In genomic region chr6:85191656-85192055, GRCh38 we compare ENCODE assay signal across 27 cellular contexts.
DNase-seq lines count a peak whose midpoint lies in the region; ATAC-seq and TF ChIP-seq lines count a peak whose summit lies in the region.
"Had no signal": no experiment of that assay in that cellular context is flagged by ENCODE, and none has a peak within 500 bp of the region (broad histone marks: within the 10 kb centered on the region; RNA-seq: fewer than 3 reads in every experiment).

No MANE protein-coding gene starts in this region.

- H3K9ac ChIP-seq in mammary epithelial cell (ENCODE audit: insufficient read depth, low read length) = no peak overlapping the region
- H3K9ac ChIP-seq: BLaER1 treated with 17β-estradiol and CSF1 and Interleukin-3, amounts not matched to agents 10 nM and 100 nM; KMS-11; SK-N-SH had no signal

- in situ Hi-C loops in mammary epithelial cell (cut with MboI; ENCODE audit: low sequenced_read_pairs in 2 of 2) = no loop called here

- no peak for ATAC-seq in lower lobe of right lung
- ATAC-seq in CD4-positive, alpha-beta T cell (ENCODE audit: poor library complexity) = no peak
- ATAC-seq: GM12878; left colon; naive thymus-derived CD4-positive, alpha-beta T cell; T-helper 17 cell had no signal

- CTCF ChIA-PET in mammary epithelial cell (lab: Charles Lee; ENCODE audit: low non-redundant PET) = no interaction called here
- CTCF ChIA-PET in CD4-positive, alpha-beta T cell (lab: Charles Lee) = no interaction called here

- peaks cover 10% of the 10 kb centered on the region for H3K4me1 Mint-ChIP-seq in HFFc6 (ENCODE audit: low read depth)
- no peaks in the 10 kb centered on the region for H3K4me1 Mint-ChIP-seq in CD4-positive, alpha-beta T cell (ENCODE audit: low read depth)
- H3K4me1 Mint-ChIP-seq: naive thymus-derived CD4-positive, alpha-beta T cell; T-helper 17 cell had no signal

- no peaks in the 10 kb centered on the region for H3K36me3 Mint-ChIP-seq in HFFc6 (ENCODE audit: low read depth)
- no peaks in the 10 kb centered on the region for H3K36me3 Mint-ChIP-seq in CD4-positive, alpha-beta T cell (ENCODE audit: low read depth)
- H3K36me3 Mint-ChIP-seq: activated naive CD8-positive, alpha-beta T cell; naive thymus-derived CD4-positive, alpha-beta T cell had no signal

- TF ChIP-seq CTCF in HFFc6 (IDR thresholded peaks at IDR 0.05) (no peak), mammary epithelial cell (conservative IDR thresholded peaks at IDR 0.05 in 1 of 2, IDR thresholded peaks at IDR 0.05 in 1 of 2; ENCODE audit: extremely low read depth in 1 of 2, insufficient read depth in 1 of 2, low read depth in 1 of 2, low read length in 2 of 2) (no peak), lower lobe of right lung (IDR thresholded peaks at IDR 0.05) (no peak)
- no peak for TF ChIP-seq CTCF in CD4-positive, alpha-beta T cell (IDR thresholded peaks at IDR 0.05)

- POLR2A ChIA-PET in CD4-positive, alpha-beta T cell (lab: Charles Lee) = no interaction called here

- no peak overlapping the region for H3K4me3 ChIP-seq in ACC112 (ENCODE audit: low read depth, low read length)
- H3K4me3 ChIP-seq in mammary epithelial cell (replicated peaks in 1 of 3; ENCODE audit: insufficient read depth in 1 of 3, low read depth in 2 of 3, low read length in 3 of 3) = no peak overlapping the region
- H3K4me3 ChIP-seq in lower lobe of right lung = no peak overlapping the region
- H3K4me3 ChIP-seq: BLaER1 treated with 17β-estradiol and CSF1 and Interleukin-3, amounts not matched to agents 10 nM and 100 nM; GM12878; prostate gland; tibial nerve had no signal

- H3K36me3 ChIP-seq in ACC112 (ENCODE audit: insufficient read depth, low read length) (no peaks in the 10 kb centered on the region), mammary epithelial cell (ENCODE audit: insufficient read depth, low read length) (no peaks in the 10 kb centered on the region), lower lobe of right lung (no peaks in the 10 kb centered on the region)
- H3K36me3 ChIP-seq: BLaER1 treated with 17β-estradiol and CSF1 and Interleukin-3, amounts not matched to agents 10 nM and 100 nM; prostate gland; tibial nerve had no signal

- H3K9me3 Mint-ChIP-seq in HFFc6 = no peaks in the 10 kb centered on the region
- peaks cover 4% of the 10 kb centered on the region for H3K9me3 Mint-ChIP-seq in CD4-positive, alpha-beta T cell

- H2AFZ ChIP-seq in ACC112 (ENCODE audit: low read length, unreplicated experiment) (no peak overlapping the region), mammary epithelial cell (ENCODE audit: low read depth, low read length) (peak overlapping the region; percentile 41)

- H3K4me3 Mint-ChIP-seq in HFFc6 = no peak overlapping the region; the same call in 1 of the 2 replicates
- no peak overlapping the region for H3K4me3 Mint-ChIP-seq in CD4-positive, alpha-beta T cell
- H3K4me3 Mint-ChIP-seq: activated naive CD8-positive, alpha-beta T cell; naive thymus-derived CD4-positive, alpha-beta T cell; T-helper 17 cell had no signal

- H3K27ac ChIP-seq in ACC112 (ENCODE audit: low read depth, low read length) (peak overlapping the region; percentile 52), mammary epithelial cell (ENCODE audit: insufficient read depth, low read depth, low read length) (peak overlapping the region; percentile 71), lower lobe of right lung (no peak overlapping the region)
- H3K27ac ChIP-seq in CD4-positive, alpha-beta T cell (ENCODE audit: low read depth, low read length) = no peak overlapping the region
- H3K27ac ChIP-seq: BLaER1 treated with 17β-estradiol and CSF1 and Interleukin-3, amounts not matched to agents 10 nM and 100 nM; KMS-11; prostate gland had no signal

- H3K4me1 ChIP-seq in ACC112 (ENCODE audit: control insufficient read depth, insufficient read depth, low read length, unreplicated experiment) (peaks cover 21% of the 10 kb centered on the region), mammary epithelial cell (ENCODE audit: insufficient read depth, low read length) (peaks cover 20% of the 10 kb centered on the region), lower lobe of right lung (no peaks in the 10 kb centered on the region)
- H3K4me1 ChIP-seq: BLaER1 treated with 17β-estradiol and CSF1 and Interleukin-3, amounts not matched to agents 10 nM and 100 nM; prostate gland had no signal

- H3K4me2 ChIP-seq in mammary epithelial cell (ENCODE audit: insufficient read depth, low read depth, low read length) = peak overlapping the region; percentile 34
- H3K4me2 ChIP-seq: BLaER1 treated with 17β-estradiol and CSF1 and Interleukin-3, amounts not matched to agents 10 nM and 100 nM; KMS-11; SK-N-SH had no signal

- no peaks in the 10 kb centered on the region for H4K20me1 ChIP-seq in mammary epithelial cell (ENCODE audit: insufficient read depth, low read length)
- H4K20me1 ChIP-seq: BLaER1 treated with 17β-estradiol and CSF1 and Interleukin-3, amounts not matched to agents 10 nM and 100 nM had no signal

- intact Hi-C loops in mammary epithelial cell (cut with micrococcal nuclease) = no loop called here
- intact Hi-C loops in lower lobe of right lung (cut with DNase I) = no loop called here
- intact Hi-C loops in CD4-positive, alpha-beta T cell (cut with DNase I, micrococcal nuclease) = no loop called here

- DNase-seq in HFFc6 (peak; percentile 21), mammary epithelial cell (no peak), foreskin melanocyte (peak; percentile 42), lower lobe of right lung (no peak), cerebellar nuclear complex (lab: John Stamatoyannopoulos, UW) (no peak), cerebellar cortex (ENCODE audit: low spot score) (no peak)
- DNase-seq in CD4-positive, alpha-beta T cell = no peak
- DNase-seq: activated CD4-positive, CD25-positive, alpha-beta regulatory T cell treated with anti-CD3 and anti-CD28 coated beads, Interleukin-2, amount 50 U/mL, for 72 hours; activated effector memory CD4-positive, alpha-beta T cell treated with Interleukin-2 at 50 U/mL for 16 hours; activated T-cell treated with anti-CD3 and anti-CD28 coated beads for 4 hours; aorta; Calu3; DND-41; left colon; MV-4-11; naive thymus-derived CD4-positive, alpha-beta T cell; NCI-H1436 treated with DMSO at 0.1 percent for 48 hours; SK-N-SH; stimulated activated CD4-positive, alpha-beta T cell treated with anti-CD3 and anti-CD28 coated beads, Interleukin-2, amount 100 ng/mL, for 24 hours; T-helper 17 cell had no signal

- H3K27me3 ChIP-seq in ACC112 (ENCODE audit: insufficient read depth, low read length) (no peaks in the 10 kb centered on the region), mammary epithelial cell (ENCODE audit: insufficient read depth, low read length) (no peaks in the 10 kb centered on the region), lower lobe of right lung (ENCODE audit: low read depth) (no peaks in the 10 kb centered on the region)
- no peaks in the 10 kb centered on the region for H3K27me3 ChIP-seq in CD4-positive, alpha-beta T cell (ENCODE audit: control insufficient read depth, insufficient read depth, low read length)
- H3K27me3 ChIP-seq: BLaER1 treated with 17β-estradiol and CSF1 and Interleukin-3, amounts not matched to agents 10 nM and 100 nM; tibial nerve had no signal

- WGBS in mammary epithelial cell (ENCODE audit: low coverage, missing lambda C conversion rate) = 3% methylated on average over 2 of the region's 2 CpGs

- H3K79me2 ChIP-seq in ACC112 (ENCODE audit: control insufficient read depth, insufficient read depth, low read length, unreplicated experiment) (no peaks in the 10 kb centered on the region), mammary epithelial cell (ENCODE audit: insufficient read depth, low read length) (no peaks in the 10 kb centered on the region)

- H3K27me3 Mint-ChIP-seq in HFFc6 (ENCODE audit: insufficient read depth) = peaks cover 5% of the 10 kb centered on the region
- H3K27me3 Mint-ChIP-seq in CD4-positive, alpha-beta T cell = no peaks in the 10 kb centered on the region
- H3K27me3 Mint-ChIP-seq: activated naive CD8-positive, alpha-beta T cell; naive thymus-derived CD4-positive, alpha-beta T cell; T-helper 17 cell had no signal

- H3K27ac Mint-ChIP-seq in HFFc6 = peak overlapping the region; percentile 44; the same call in 1 of the 2 replicates
- no peak overlapping the region for H3K27ac Mint-ChIP-seq in CD4-positive, alpha-beta T cell
- H3K27ac Mint-ChIP-seq: activated naive CD8-positive, alpha-beta T cell; naive thymus-derived CD4-positive, alpha-beta T cell; T-helper 17 cell had no signal

- BruUV-seq in mammary epithelial cell (replicated peaks; lab: Mats Ljungman, UMichigan) = no TSS peak

- dilution Hi-C loops in mammary epithelial cell (cut with HindIII; ENCODE audit: low sequenced_read_pairs) = no loop called here

- no peaks in the 10 kb centered on the region for H3K9me3 ChIP-seq in mammary epithelial cell (replicated peaks; ENCODE audit: insufficient read depth, low read length)
- peaks cover 4% of the 10 kb centered on the region for H3K9me3 ChIP-seq in lower lobe of right lung
- no peaks in the 10 kb centered on the region for H3K9me3 ChIP-seq in CD4-positive, alpha-beta T cell (ENCODE audit: control insufficient read depth, low read length)
- H3K9me3 ChIP-seq: BLaER1 treated with 17β-estradiol and CSF1 and Interleukin-3, amounts not matched to agents 10 nM and 100 nM; prostate gland; SK-N-SH had no signal

Comparison
In these comparisons a context has a peak if more than half of its experiments do, and no peak if none do; other contexts are left out.
1. H3K27ac ChIP-seq: peak in ACC112 (single experiment) and mammary epithelial cell (single experiment); none in lower lobe of right lung (single experiment) and CD4-positive, alpha-beta T cell (single experiment).
2. DNase-seq: peak in HFFc6 (single experiment) and foreskin melanocyte (single experiment); none in mammary epithelial cell (single experiment), lower lobe of right lung (single experiment), CD4-positive, alpha-beta T cell (0 of 10), cerebellar nuclear complex (0 of 2) and cerebellar cortex (single experiment).